ENCODE assay signal across 1 cellular context in genomic region chr10:84172435-84173356, GRCh38.
TF ChIP-seq lines count a peak whose summit lies in the region.

No MANE protein-coding gene starts in this region.

TF ChIP-seq in H1, 55 proteins besides CTCF, POLR2A, EP300 and RAD21:
- no peak for TF ChIP-seq EGR1 (IDR thresholded peaks at IDR 0.05; ENCODE audit: borderline replicate concordance, low read depth, low read length)
- no peak for TF ChIP-seq PHF8 (conservative IDR thresholded peaks at IDR 0.05; ENCODE audit: low read depth, low read length)
- no peak for TF ChIP-seq ASH2L (IDR thresholded peaks at IDR 0.05; ENCODE audit: low read length)
- TF ChIP-seq KDM5A (IDR thresholded peaks at IDR 0.05; ENCODE audit: low read length), result no peak
- no peak for TF ChIP-seq ZNF274 (IDR thresholded peaks at IDR 0.05; ENCODE audit: borderline replicate concordance, extremely low read depth, low read length)
- no peak for TF ChIP-seq YY1 (IDR thresholded peaks at IDR 0.05; ENCODE audit: low read depth, low read length)
- no peak for TF ChIP-seq KDM4A (IDR thresholded peaks at IDR 0.05; ENCODE audit: low read depth, low read length, severe bottlenecking)
- TF ChIP-seq MAFK (IDR thresholded peaks at IDR 0.05; ENCODE audit: low read depth, low read length), result no peak
- no peak for TF ChIP-seq CBX5 (IDR thresholded peaks at IDR 0.05; ENCODE audit: low read depth, low read length)
- TF ChIP-seq SIN3A (conservative IDR thresholded peaks at IDR 0.05 in 1 of 2, IDR thresholded peaks at IDR 0.05 in 1 of 2; ENCODE audit: low read depth in 1 of 2, low read length in 2 of 2), result no peak
- TF ChIP-seq KDM1A (IDR thresholded peaks at IDR 0.05; ENCODE audit: borderline replicate concordance, low read length), result no peak
TF ChIP-seq in H1: peak in this region for 0.
